12 cellular contexts compared by ENCODE assay signal in genomic region chr9:471320-471719, GRCh38. TPM values are rescaled to one million over a fixed set of nuclear protein-coding genes. Genes with fewer than 3 reads are reported as not detected.
DNase-seq lines count a peak whose midpoint lies in the region; ATAC-seq and TF ChIP-seq lines count a peak whose summit lies in the region.
"Had no signal": no experiment of that assay in that cellular context is flagged by ENCODE, and none has a peak within 500 bp of the region (broad histone marks: within the 10 kb centered on the region; RNA-seq: fewer than 3 reads in every experiment).

No MANE protein-coding gene starts in this region.

- H3K27ac ChIP-seq in PC-9, result no peak overlapping the region

- H3F3A ChIP-seq in PC-9 (ENCODE audit: insufficient read depth, low read depth), result peaks cover 14% of the 10 kb centered on the region

- H3K36me3 Mint-ChIP-seq in activated T-cell treated with anti-CD3 and anti-CD28 coated beads, Interleukin-2, amount 50 U/mL, for 72 hours (ENCODE audit: insufficient read depth in 2 of 2), result no peaks in the 10 kb centered on the region
- H3K36me3 Mint-ChIP-seq in dendritic cell treated with granulocyte-macrophage colony-stimulating factor and Interleukin-4, amounts not matched to agents 40 ng/mL and 50 ng/mL, for 4 days (ENCODE audit: low read depth), result peaks cover 7% of the 10 kb centered on the region
- peaks cover 18% of the 10 kb centered on the region for H3K36me3 Mint-ChIP-seq in stimulated activated effector memory CD8-positive, alpha-beta T cell treated with anti-CD3 and anti-CD28 coated beads, Interleukin-12 subunit alpha, Interleukin-12 subunit beta, amount 100 ng/mL, for 72 hours

- no peaks in the 10 kb centered on the region for H3K27me3 ChIP-seq in PC-9 (ENCODE audit: insufficient read depth, low read depth)
- H3K27me3 ChIP-seq: thyroid gland had no signal

- H3K27ac Mint-ChIP-seq in activated T-cell treated with anti-CD3 and anti-CD28 coated beads, Interleukin-2, amount 50 U/mL, for 72 hours, result peak overlapping the region; percentile 54
- H3K27ac Mint-ChIP-seq in dendritic cell treated with granulocyte-macrophage colony-stimulating factor and Interleukin-4, amounts not matched to agents 40 ng/mL and 50 ng/mL, for 4 days, result peak overlapping the region; percentile 70
- H3K27ac Mint-ChIP-seq in stimulated activated effector memory CD8-positive, alpha-beta T cell treated with anti-CD3 and anti-CD28 coated beads, Interleukin-12 subunit alpha, Interleukin-12 subunit beta, amount 100 ng/mL, for 72 hours, result peak overlapping the region; percentile 88

- no peak overlapping the region for H2AFZ ChIP-seq in PC-9

- intact Hi-C loops in PC-9 (cut with micrococcal nuclease; ENCODE audit: unreplicated experiment), result loop anchor here (5.0 kb wide), 1 partner anchor 84 kb away; no protein-coding TSS in a partner anchor
- intact Hi-C loops in dendritic cell treated with granulocyte-macrophage colony-stimulating factor and Interleukin-4, amounts not matched to agents 40 ng/mL and 50 ng/mL, for 4 days (cut with micrococcal nuclease), result no loop called here

- no peak for TF ChIP-seq CTCF in PC-9 (conservative IDR thresholded peaks at IDR 0.05)

- H3K36me3 ChIP-seq in PC-9 (ENCODE audit: low read depth), result no peaks in the 10 kb centered on the region
- H3K36me3 ChIP-seq: prostate gland, thyroid gland had no signal

- H3K9me3 ChIP-seq in PC-9 (ENCODE audit: insufficient read depth, low read depth), result no peaks in the 10 kb centered on the region
- H3K9me3 ChIP-seq: prostate gland, thyroid gland had no signal

- POLR2A ChIA-PET in PC-9 (lab: Charles Lee; ENCODE audit: unreplicated experiment), result interaction anchor here (0.9 kb wide), 1 partner anchor 285 kb away, joined by 4 read pairs; no protein-coding TSS in a partner anchor

- H3K4me1 Mint-ChIP-seq in activated T-cell treated with anti-CD3 and anti-CD28 coated beads, Interleukin-2, amount 50 U/mL, for 72 hours (ENCODE audit: low read depth), result peaks cover 35% of the 10 kb centered on the region
- peaks cover 31% of the 10 kb centered on the region for H3K4me1 Mint-ChIP-seq in dendritic cell treated with granulocyte-macrophage colony-stimulating factor and Interleukin-4, amounts not matched to agents 40 ng/mL and 50 ng/mL, for 4 days (ENCODE audit: low read depth)
- H3K4me1 Mint-ChIP-seq in stimulated activated effector memory CD8-positive, alpha-beta T cell treated with anti-CD3 and anti-CD28 coated beads, Interleukin-12 subunit alpha, Interleukin-12 subunit beta, amount 100 ng/mL, for 72 hours, result peaks cover 29% of the 10 kb centered on the region

- peaks cover 9% of the 10 kb centered on the region; the same call in 1 of the 2 replicates for H3K79me2 ChIP-seq in PC-9 (ENCODE audit: low read depth)

- no peak for DNase-seq in activated T-cell treated with anti-CD3 and anti-CD28 coated beads, Interleukin-2, amount 50 U/mL, for 72 hours
- DNase-seq in activated T-cell treated with anti-CD3 and anti-CD28 coated beads, Interleukin-2, amount 50 U/mL, for 1 hour, result no peak
- DNase-seq in PC-9 (no peak), C1 segment of cervical spinal cord (lab: John Stamatoyannopoulos, UW) (no peak), NCI-H774 (lab: John Stamatoyannopoulos, UW) (no peak)
- DNase-seq in stimulated activated effector memory CD8-positive, alpha-beta T cell treated with anti-CD3 and anti-CD28 coated beads, Interleukin-12 subunit alpha, Interleukin-12 subunit beta, amount 100 ng/mL, for 72 hours (ENCODE audit: low spot score in 2 of 2), result no peak
- no peak for DNase-seq in stimulated activated CD4-positive, alpha-beta T cell treated with anti-CD3 and anti-CD28 coated beads, Interleukin-2, amount 100 ng/mL, for 24 hours
- DNase-seq: GF-D8, NCI-H2029 treated with DMSO at 0.1 percent for 48 hours, thyroid gland had no signal

- H4K20me1 ChIP-seq in PC-9 (ENCODE audit: insufficient read depth), result no peaks in the 10 kb centered on the region

- H3K4me1 ChIP-seq in PC-9 (replicated peaks; ENCODE audit: insufficient read depth), result peaks cover 23% of the 10 kb centered on the region

- H3K9me2 ChIP-seq in PC-9 (ENCODE audit: insufficient read depth), result no peaks in the 10 kb centered on the region

- CTCF ChIA-PET in PC-9 (lab: Charles Lee), result no interaction called here

- no peaks in the 10 kb centered on the region for H3K27me3 Mint-ChIP-seq in activated T-cell treated with anti-CD3 and anti-CD28 coated beads, Interleukin-2, amount 50 U/mL, for 72 hours (ENCODE audit: low read depth)
- H3K27me3 Mint-ChIP-seq in dendritic cell treated with granulocyte-macrophage colony-stimulating factor and Interleukin-4, amounts not matched to agents 40 ng/mL and 50 ng/mL, for 4 days, result no peaks in the 10 kb centered on the region

- H3K4me3 Mint-ChIP-seq in activated T-cell treated with anti-CD3 and anti-CD28 coated beads, Interleukin-2, amount 50 U/mL, for 72 hours, result peak overlapping the region; percentile 91 to 93
- H3K4me3 Mint-ChIP-seq in dendritic cell treated with granulocyte-macrophage colony-stimulating factor and Interleukin-4, amounts not matched to agents 40 ng/mL and 50 ng/mL, for 4 days, result no peak overlapping the region
- H3K4me3 Mint-ChIP-seq in stimulated activated effector memory CD8-positive, alpha-beta T cell treated with anti-CD3 and anti-CD28 coated beads, Interleukin-12 subunit alpha, Interleukin-12 subunit beta, amount 100 ng/mL, for 72 hours, result peak overlapping the region; percentile 88

- no TSS peak for BruUV-seq in PC-9 (replicated peaks; lab: Mats Ljungman, UMichigan)

- no peak for ATAC-seq in activated T-cell treated with anti-CD3 and anti-CD28 coated beads, Interleukin-2, amount 50 U/mL, for 72 hours (replicated peaks in 1 of 2)
- ATAC-seq in stimulated activated effector memory CD8-positive, alpha-beta T cell treated with anti-CD3 and anti-CD28 coated beads, Interleukin-12 subunit alpha, Interleukin-12 subunit beta, amount 100 ng/mL, for 72 hours, result no peak

- peak overlapping the region; percentile 96 for H3K4me2 ChIP-seq in PC-9

- peak overlapping the region; percentile 78 for H3K4me3 ChIP-seq in PC-9

- H3K9me3 Mint-ChIP-seq in activated T-cell treated with anti-CD3 and anti-CD28 coated beads, Interleukin-2, amount 50 U/mL, for 72 hours, result no peaks in the 10 kb centered on the region
- H3K9me3 Mint-ChIP-seq in dendritic cell treated with granulocyte-macrophage colony-stimulating factor and Interleukin-4, amounts not matched to agents 40 ng/mL and 50 ng/mL, for 4 days, result no peaks in the 10 kb centered on the region
- H3K9me3 Mint-ChIP-seq in stimulated activated effector memory CD8-positive, alpha-beta T cell treated with anti-CD3 and anti-CD28 coated beads, Interleukin-12 subunit alpha, Interleukin-12 subunit beta, amount 100 ng/mL, for 72 hours, result no peaks in the 10 kb centered on the region

RNA-seq across cellular contexts. Expression of gene KANK1, which starts 33.2 kb away (rescaled TPM):
- total RNA-seq in activated T-cell treated with anti-CD3 and anti-CD28 coated beads, Interleukin-2, amount 50 U/mL, for 72 hours, result 1 to 10 TPM; 6.2 to 6.7 TPM
- 13.6 and 16.3 TPM in 2 replicates for total RNA-seq in PC-9 (2021)
